Comparison of ENCODE assay signal across 8 cellular contexts in genomic region chr19:6393074-6393981, GRCh38. TPM values are rescaled to one million over a fixed set of nuclear protein-coding genes. Genes with fewer than 3 reads are reported as not detected.
DNase-seq lines count a peak whose midpoint lies in the region; ATAC-seq, FAIRE-seq and TF ChIP-seq lines count a peak whose summit lies in the region.

A gene with protein sequence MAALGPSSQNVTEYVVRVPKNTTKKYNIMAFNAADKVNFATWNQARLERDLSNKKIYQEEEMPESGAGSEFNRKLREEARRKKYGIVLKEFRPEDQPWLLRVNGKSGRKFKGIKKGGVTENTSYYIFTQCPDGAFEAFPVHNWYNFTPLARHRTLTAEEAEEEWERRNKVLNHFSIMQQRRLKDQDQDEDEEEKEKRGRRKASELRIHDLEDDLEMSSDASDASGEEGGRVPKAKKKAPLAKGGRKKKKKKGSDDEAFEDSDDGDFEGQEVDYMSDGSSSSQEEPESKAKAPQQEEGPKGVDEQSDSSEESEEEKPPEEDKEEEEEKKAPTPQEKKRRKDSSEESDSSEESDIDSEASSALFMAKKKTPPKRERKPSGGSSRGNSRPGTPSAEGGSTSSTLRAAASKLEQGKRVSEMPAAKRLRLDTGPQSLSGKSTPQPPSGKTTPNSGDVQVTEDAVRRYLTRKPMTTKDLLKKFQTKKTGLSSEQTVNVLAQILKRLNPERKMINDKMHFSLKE (minus strand): TSS chr19:6393164. CDS start chr19:6392995, 169 bp downstream.

- DNase-seq in AG09309 (ENCODE audit: low read depth) = peak; percentile 76
- DNase-seq in NCI-H460 (ENCODE audit: extremely low read depth, low read depth) = peak; percentile 83
- peak; percentile 84 for DNase-seq in activated CD4-positive, CD25-positive, alpha-beta regulatory T cell treated with anti-CD3 and anti-CD28 coated beads, Interleukin-2, amount 50 U/mL, for 72 hours
- DNase-seq in cerebellar nuclear complex (lab: John Stamatoyannopoulos, UW) = peak; percentile 61 to 91
- peak; percentile 98 for DNase-seq in kidney
- DNase-seq in stimulated activated CD4-positive, alpha-beta T cell treated with anti-CD3 and anti-CD28 coated beads, Interleukin-15, amount 100 ng/mL, for 24 hours = peak; percentile 96

- H3K27ac ChIP-seq in kidney (ENCODE audit: low read depth in 2 of 2, low read length in 2 of 2) = peak within 1 kb of the TSS; percentile 96 to 97

- H3K4me3 ChIP-seq in AG09309 (ENCODE audit: control insufficient read depth, low read depth, low read length) = peak within 1 kb of the TSS; percentile 87
- peak within 1 kb of the TSS; percentile 95 to 97 for H3K4me3 ChIP-seq in kidney (ENCODE audit: low read length in 2 of 2)

- no peaks in the 10 kb centered on the region for H3K9me3 ChIP-seq in kidney (ENCODE audit: control insufficient read depth in 1 of 2, low read length in 2 of 2)

- H3K36me3 ChIP-seq in kidney (ENCODE audit: control insufficient read depth in 1 of 2, insufficient read depth in 2 of 2, low read length in 2 of 2) = peaks cover 7 to 20% of the 10 kb centered on the region in 2 donors

- no peak for FAIRE-seq in kidney (lab: Jason Lieb, UNC)

- ATAC-seq in GM19023 (IDR thresholded peaks at IDR 0.05; ENCODE audit: unreplicated experiment) (peak; percentile 81), HG03342 (IDR thresholded peaks at IDR 0.05; ENCODE audit: unreplicated experiment) (peak; percentile 76)

- peak within 1 kb of the TSS; percentile 80 to 96 for H3K9ac ChIP-seq in kidney (ENCODE audit: low read length in 2 of 2)

- peaks cover 14 to 16% of the 10 kb centered on the region in 2 donors for H3K4me1 ChIP-seq in kidney (ENCODE audit: control insufficient read depth in 1 of 2, insufficient read depth in 1 of 2, low read depth in 1 of 2, low read length in 2 of 2)

- peak; percentile 12 for TF ChIP-seq CTCF in AG09309 (IDR thresholded peaks at IDR 0.05; ENCODE audit: control insufficient read depth, insufficient read depth, low read depth, low read length, missing control alignments)
- no peak for TF ChIP-seq CTCF in kidney (IDR thresholded peaks at IDR 0.05; ENCODE audit: borderline replicate concordance, extremely low read depth, insufficient read depth)

- intact Hi-C loops in kidney (cut with DNase I) = no loop called here

RNA-seq across cellular contexts. Expression of the gene that starts here (rescaled TPM):
- 39.3 and 44.1 TPM in 2 replicates for total RNA-seq in NCI-H460 (2014; rRNA removed; shearing (Covaris generic))
- polyA plus RNA-seq in NCI-H460 (2014; cell fraction: nucleus; rRNA removed) = 39.6 and 48.4 TPM in 2 replicates
- 61.7 TPM for total RNA-seq in kidney
- polyA plus RNA-seq in kidney (ENCODE audit: insufficient read depth, low read depth, low replicate concordance) = 44.1 TPM

Comparison
In these comparisons a context has a peak if more than half of its experiments do, and no peak if none do; other contexts are left out.
1. Peak in every context shown above with its lines: DNase-seq, ATAC-seq, H3K4me3 ChIP-seq and H3K27ac ChIP-seq.